In the genomic region with DNA sequence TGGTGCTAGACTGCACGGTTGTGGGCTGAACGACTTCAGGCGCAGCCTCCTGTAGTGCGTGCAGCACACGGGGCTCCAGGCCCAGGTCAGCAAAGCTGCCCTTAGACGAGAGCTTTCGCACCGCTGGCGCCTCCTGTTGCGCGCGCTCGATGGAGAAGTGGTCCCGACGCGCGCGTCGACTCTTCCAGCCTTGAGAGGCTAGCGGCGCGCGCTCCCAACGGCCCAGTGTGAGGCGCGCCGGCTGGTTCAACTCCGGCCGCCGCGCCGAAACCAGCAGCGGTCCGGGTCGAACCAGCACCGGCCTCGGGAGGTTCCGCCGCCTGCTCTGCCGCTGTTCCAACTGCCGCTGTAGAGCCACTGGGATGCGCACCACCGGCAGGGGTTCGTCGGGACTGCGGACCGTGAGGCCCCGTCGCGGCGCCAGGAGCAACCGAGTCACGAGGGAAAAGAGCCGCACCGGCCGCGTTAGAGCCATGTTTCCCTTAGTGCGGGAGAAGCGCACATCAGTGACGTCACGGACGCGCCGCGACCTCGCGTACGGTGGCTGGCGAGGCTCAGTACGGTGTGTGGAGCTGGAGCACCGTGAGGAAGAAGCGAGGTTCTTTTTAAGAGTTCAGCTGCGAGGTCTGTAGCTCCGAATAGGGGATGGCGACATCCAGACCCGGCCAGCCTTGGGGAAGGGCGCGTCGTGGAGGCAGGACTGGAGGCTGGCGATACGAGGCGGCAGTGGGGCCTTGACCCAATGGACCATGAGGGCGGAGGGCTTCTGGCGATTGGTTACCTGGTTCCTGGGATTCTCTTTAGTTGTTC, we compare ENCODE assay signal across 8 cellular contexts. TPM values are rescaled to one million over a fixed set of nuclear protein-coding genes. Genes with fewer than 3 reads are reported as not detected.
DNase-seq lines count a peak whose midpoint lies in the region; ATAC-seq lines count a peak whose summit lies in the region.

A gene with protein sequence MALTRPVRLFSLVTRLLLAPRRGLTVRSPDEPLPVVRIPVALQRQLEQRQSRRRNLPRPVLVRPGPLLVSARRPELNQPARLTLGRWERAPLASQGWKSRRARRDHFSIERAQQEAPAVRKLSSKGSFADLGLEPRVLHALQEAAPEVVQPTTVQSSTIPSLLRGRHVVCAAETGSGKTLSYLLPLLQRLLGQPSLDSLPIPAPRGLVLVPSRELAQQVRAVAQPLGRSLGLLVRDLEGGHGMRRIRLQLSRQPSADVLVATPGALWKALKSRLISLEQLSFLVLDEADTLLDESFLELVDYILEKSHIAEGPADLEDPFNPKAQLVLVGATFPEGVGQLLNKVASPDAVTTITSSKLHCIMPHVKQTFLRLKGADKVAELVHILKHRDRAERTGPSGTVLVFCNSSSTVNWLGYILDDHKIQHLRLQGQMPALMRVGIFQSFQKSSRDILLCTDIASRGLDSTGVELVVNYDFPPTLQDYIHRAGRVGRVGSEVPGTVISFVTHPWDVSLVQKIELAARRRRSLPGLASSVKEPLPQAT (minus strand): TSS at position 505 of the 810 bp plus-strand sequence. CDS start 30 bp downstream, at position 475.
A gene (plus strand): TSS at position 557 of the 810 bp plus-strand sequence. CDS start 14,740 bp downstream, outside the sequence.

- H3K4me2 ChIP-seq in mesenchymal stem cell (ENCODE audit: low read length, poor library complexity, severe bottlenecking) = peak within 1 kb of the TSS; percentile 90

- H3K23ac ChIP-seq in mesenchymal stem cell (ENCODE audit: low read length in 2 of 2) = no peak within 1 kb of the TSS

- no peak within 1 kb of the TSS for H2BK5ac ChIP-seq in mesenchymal stem cell (ENCODE audit: low read depth, low read length, poor library complexity, severe bottlenecking)

- peaks cover 17 to 23% of the 10 kb centered on the region in 2 donors for H3K4me1 Mint-ChIP-seq in effector memory CD8-positive, alpha-beta T cell (ENCODE audit: low read depth in 2 of 2)

- H3K18ac ChIP-seq in mesenchymal stem cell (ENCODE audit: low read depth in 1 of 2, low read length in 2 of 2) = peak within 1 kb of the TSS; percentile 87 to 97

- H3K9me3 Mint-ChIP-seq in effector memory CD8-positive, alpha-beta T cell = no peaks in the 10 kb centered on the region

- no peak within 1 kb of the TSS for H2BK12ac ChIP-seq in mesenchymal stem cell (ENCODE audit: low read length in 2 of 2)

- H3K4me1 ChIP-seq in NT2/D1 (ENCODE audit: insufficient read depth, insufficient read length) = peaks cover 9% of the 10 kb centered on the region
- H3K4me1 ChIP-seq in mesenchymal stem cell (ENCODE audit: control insufficient read depth, insufficient read depth, low read depth, low read length) = peaks cover 11% of the 10 kb centered on the region

- H2BK15ac ChIP-seq in mesenchymal stem cell (ENCODE audit: low read depth, poor library complexity, severe bottlenecking) = peak within 1 kb of the TSS; percentile 82

- no peaks in the 10 kb centered on the region for H3K27me3 Mint-ChIP-seq in effector memory CD8-positive, alpha-beta T cell

- peak within 1 kb of the TSS; percentile 71 for H2BK120ac ChIP-seq in mesenchymal stem cell (ENCODE audit: low read depth, low read length)

- WGBS in mesenchymal stem cell = under 1% methylated on average over 84 of the region's 84 CpGs

- peak; percentile 85 for ATAC-seq in GM19468 (IDR thresholded peaks at IDR 0.05; ENCODE audit: extremely low read depth, unreplicated experiment)
- peak; percentile 95 for ATAC-seq in effector memory CD8-positive, alpha-beta T cell (replicated peaks)

- peak within 1 kb of the TSS; percentile 72 to 90 for H3K4ac ChIP-seq in mesenchymal stem cell (ENCODE audit: low read depth in 1 of 2, low read length in 2 of 2)

- H3K9ac ChIP-seq in NT2/D1 (ENCODE audit: insufficient read length, low read depth) (peak within 1 kb of the TSS; percentile 100), mesenchymal stem cell (ENCODE audit: low read length) (peak within 1 kb of the TSS; percentile 98)

- H2AK5ac ChIP-seq in mesenchymal stem cell (ENCODE audit: low read length, severe bottlenecking) = no peak within 1 kb of the TSS

- H3K27me3 ChIP-seq in NT2/D1 (ENCODE audit: insufficient read depth, insufficient read length) (no peaks in the 10 kb centered on the region), mesenchymal stem cell (ENCODE audit: control insufficient read depth in 1 of 2, insufficient read depth in 1 of 2, low read length in 2 of 2) (no peaks in the 10 kb centered on the region)

- H3K27ac Mint-ChIP-seq in effector memory CD8-positive, alpha-beta T cell = peak within 1 kb of the TSS; percentile 85 to 94

- peak within 1 kb of the TSS; percentile 98 for H4K8ac ChIP-seq in mesenchymal stem cell (ENCODE audit: low read length)

- H3K27ac ChIP-seq in mesenchymal stem cell (ENCODE audit: low read length, poor library complexity, severe bottlenecking) = no peak within 1 kb of the TSS

- peaks cover 35% of the 10 kb centered on the region for H3K79me1 ChIP-seq in mesenchymal stem cell (replicated peaks; ENCODE audit: low read length, poor library complexity, severe bottlenecking)

- H2AFZ ChIP-seq in mesenchymal stem cell (ENCODE audit: low read depth, low read length) = peak within 1 kb of the TSS; percentile 94

- H3K36me3 Mint-ChIP-seq in effector memory CD8-positive, alpha-beta T cell (ENCODE audit: insufficient read depth) = peaks cover 40% of the 10 kb centered on the region

- H4K91ac ChIP-seq in mesenchymal stem cell (ENCODE audit: low read length) = peak within 1 kb of the TSS; percentile 96

- H3K36me3 ChIP-seq in NT2/D1 (ENCODE audit: insufficient read depth, insufficient read length, low read length) (peaks cover 44% of the 10 kb centered on the region), mesenchymal stem cell (ENCODE audit: control insufficient read depth in 1 of 2, insufficient read depth in 2 of 2, low read depth in 1 of 2, low read length in 2 of 2) (peaks cover 3 to 29% of the 10 kb centered on the region in 2 experiments)

- DNase-seq in CMK (ENCODE audit: low read depth) (peak; percentile 94), HT1080 (ENCODE audit: low read depth) (peak; percentile 86), NT2/D1 (ENCODE audit: low read depth, low spot score) (peak; percentile 94), mesenchymal stem cell (peak; percentile 94)
- peak; percentile 81 to 97 (median 96) for DNase-seq in activated CD8-positive, alpha-beta memory T cell treated with anti-CD3 and anti-CD28 coated beads for 48 hours (ENCODE audit: low read depth in 2 of 3, low spot score in 2 of 3)
- peak; percentile 94 to 98 (median 95) for DNase-seq in effector memory CD8-positive, alpha-beta T cell
- peak; percentile 93 for DNase-seq in stimulated activated CD8-positive, alpha-beta memory T cell treated with anti-CD3 and anti-CD28 coated beads, Interleukin-12 subunit alpha, Interleukin-12 subunit beta, amount 100 ng/mL, for 1 hour (ENCODE audit: low read depth)

- peak within 1 kb of the TSS; percentile 84 to 93 for H3K4me3 Mint-ChIP-seq in effector memory CD8-positive, alpha-beta T cell

- H3K4me3 ChIP-seq in NT2/D1 (ENCODE audit: insufficient read length, low read depth) (peak within 1 kb of the TSS; percentile 98), mesenchymal stem cell (ENCODE audit: insufficient read depth in 1 of 2, low read depth in 1 of 2, low read length in 2 of 2) (peak within 1 kb of the TSS; percentile 88 to 98)

- H3K9me3 ChIP-seq in NT2/D1 (ENCODE audit: insufficient read depth, low read length) (no peaks in the 10 kb centered on the region), mesenchymal stem cell (ENCODE audit: control insufficient read depth, low read length) (no peaks in the 10 kb centered on the region)

- H3K14ac ChIP-seq in mesenchymal stem cell (ENCODE audit: low read length in 2 of 2) = peak within 1 kb of the TSS in 1 of 2 experiments; percentile 93

RNA-seq across cellular contexts. Expression of the first gene that starts in this region (rescaled TPM):
- 18.9 and 22.5 TPM in 2 replicates for total RNA-seq in HT1080 (2014; rRNA removed; shearing (Covaris generic))
- 13.1 and 17.9 TPM in 2 replicates for polyA plus RNA-seq in HT1080 (2015; cell fraction: cytosol; rRNA removed)
- polyA plus RNA-seq in HT1080 (2015; cell fraction: nucleus; rRNA removed) = 18.6 and 19.5 TPM in 2 replicates
- 4.4 TPM for polyA plus RNA-seq in mesenchymal stem cell (2013, experiment 1 of 2)
- 4.6 TPM for polyA plus RNA-seq in mesenchymal stem cell (2013, experiment 2 of 2)

RNA-seq across cellular contexts. Expression of the second gene that starts in this region (rescaled TPM):
- total RNA-seq in HT1080 (2014; rRNA removed; shearing (Covaris generic)) = 15.4 and 18.2 TPM in 2 replicates
- 10.9 and 11.8 TPM in 2 replicates for polyA plus RNA-seq in HT1080 (2015; cell fraction: cytosol; rRNA removed)
- 28.5 and 32.4 TPM in 2 replicates for polyA plus RNA-seq in HT1080 (2015; cell fraction: nucleus; rRNA removed)
- polyA plus RNA-seq in mesenchymal stem cell (2013, experiment 1 of 2) = 5.1 TPM
- 5.3 TPM for polyA plus RNA-seq in mesenchymal stem cell (2013, experiment 2 of 2)
